ENCODE assay signal across 22 cellular contexts in genomic region chr16:1102333-1102700, GRCh38. TPM values are rescaled to one million over a fixed set of nuclear protein-coding genes. Genes with fewer than 3 reads are reported as not detected.
"Had no signal": no experiment of that assay in that cellular context is flagged by ENCODE, and none has a peak within 500 bp of the region (broad histone marks: within the 10 kb centered on the region; RNA-seq: fewer than 3 reads in every experiment).

No MANE protein-coding gene starts in this region.

- H3K4me3 Mint-ChIP-seq: activated B cell treated with CpG ODN at 0.5 μM for 24 hours; activated CD4-positive, alpha-beta memory T cell treated with anti-CD3 and anti-CD28 coated beads, Interleukin-2, amount 10 ng/mL, durations not matched to agents 7 days and 5 days; activated CD8-positive, alpha-beta memory T cell treated with anti-CD3 and anti-CD28 coated beads, Interleukin-2, amount 10 ng/mL, durations not matched to agents 7 days and 5 days; activated naive CD4-positive, alpha-beta T cell treated with anti-CD3 and anti-CD28 coated beads, Interleukin-2, amount 10 ng/mL, durations not matched to agents 7 days and 5 days; activated naive CD8-positive, alpha-beta T cell; activated naive CD8-positive, alpha-beta T cell treated with anti-CD3 and anti-CD28 coated beads, Interleukin-2, amount 50 U/mL, for 24 hours; brain; T-cell; T-helper 17 cell had no signal

- H3K27ac Mint-ChIP-seq: activated B cell treated with CpG ODN at 0.5 μM for 24 hours; activated CD4-positive, alpha-beta memory T cell treated with anti-CD3 and anti-CD28 coated beads, Interleukin-2, amount 10 ng/mL, durations not matched to agents 7 days and 5 days; activated CD8-positive, alpha-beta memory T cell treated with anti-CD3 and anti-CD28 coated beads, Interleukin-2, amount 10 ng/mL, durations not matched to agents 7 days and 5 days; activated naive CD4-positive, alpha-beta T cell treated with anti-CD3 and anti-CD28 coated beads, Interleukin-2, amount 10 ng/mL, durations not matched to agents 7 days and 5 days; activated naive CD8-positive, alpha-beta T cell; activated naive CD8-positive, alpha-beta T cell treated with anti-CD3 and anti-CD28 coated beads, Interleukin-2, amount 50 U/mL, for 24 hours; brain; T-cell; T-helper 17 cell had no signal

- H3K4me1 Mint-ChIP-seq: activated B cell treated with CpG ODN at 0.5 μM for 24 hours; activated CD4-positive, alpha-beta memory T cell treated with anti-CD3 and anti-CD28 coated beads, Interleukin-2, amount 10 ng/mL, durations not matched to agents 7 days and 5 days; activated CD8-positive, alpha-beta memory T cell treated with anti-CD3 and anti-CD28 coated beads, Interleukin-2, amount 10 ng/mL, durations not matched to agents 7 days and 5 days; activated naive CD4-positive, alpha-beta T cell treated with anti-CD3 and anti-CD28 coated beads, Interleukin-2, amount 10 ng/mL, durations not matched to agents 7 days and 5 days; activated naive CD8-positive, alpha-beta T cell treated with anti-CD3 and anti-CD28 coated beads, Interleukin-2, amount 50 U/mL, for 24 hours; T-cell; T-helper 17 cell had no signal

- H3K27me3 Mint-ChIP-seq: activated CD4-positive, alpha-beta memory T cell treated with anti-CD3 and anti-CD28 coated beads, Interleukin-2, amount 10 ng/mL, durations not matched to agents 7 days and 5 days; activated CD8-positive, alpha-beta memory T cell treated with anti-CD3 and anti-CD28 coated beads, Interleukin-2, amount 10 ng/mL, durations not matched to agents 7 days and 5 days; brain; T-helper 17 cell had no signal

- H3K4me3 ChIP-seq: MG63 had no signal

- H3K36me3 ChIP-seq: MG63 had no signal

- DNase-seq: cerebellar nuclear complex, KG1, NCI-H1048, NCI-H2029 treated with DMSO at 0.1 percent for 48 hours, NCI-H2107, NCI-H226, NCI-H510A, NCI-H774, SIG-M5 had no signal

- H3K9me3 Mint-ChIP-seq: activated B cell treated with CpG ODN at 0.5 μM for 24 hours; activated CD4-positive, alpha-beta memory T cell treated with anti-CD3 and anti-CD28 coated beads, Interleukin-2, amount 10 ng/mL, durations not matched to agents 7 days and 5 days; activated naive CD4-positive, alpha-beta T cell treated with anti-CD3 and anti-CD28 coated beads, Interleukin-2, amount 10 ng/mL, durations not matched to agents 7 days and 5 days; activated naive CD8-positive, alpha-beta T cell treated with anti-CD3 and anti-CD28 coated beads, Interleukin-2, amount 50 U/mL, for 24 hours; brain; T-cell had no signal

- H3K36me3 Mint-ChIP-seq: activated CD8-positive, alpha-beta memory T cell treated with anti-CD3 and anti-CD28 coated beads, Interleukin-2, amount 10 ng/mL, durations not matched to agents 7 days and 5 days; activated naive CD4-positive, alpha-beta T cell treated with anti-CD3 and anti-CD28 coated beads, Interleukin-2, amount 10 ng/mL, durations not matched to agents 7 days and 5 days; activated naive CD8-positive, alpha-beta T cell; brain; T-cell had no signal

- H3K9me3 ChIP-seq: MG63 had no signal

RNA-seq across cellular contexts. Expression of gene C1QTNF8, which starts 6.3 kb away (rescaled TPM):
- total RNA-seq: activated B cell treated with CpG ODN at 0.5 μM for 24 hours; activated CD4-positive, alpha-beta memory T cell treated with anti-CD3 and anti-CD28 coated beads, Interleukin-2, amount 10 ng/mL, durations not matched to agents 7 days and 5 days; activated CD8-positive, alpha-beta memory T cell treated with anti-CD3 and anti-CD28 coated beads, Interleukin-2, amount 10 ng/mL, durations not matched to agents 7 days and 5 days; bronchial epithelial cell; RPMI7951; SK-MEL-5; T-cell; T-helper 17 cell had no signal

RNA-seq across cellular contexts. Expression of gene SSTR5, which starts 29.8 kb away (rescaled TPM):
- total RNA-seq: activated B cell treated with CpG ODN at 0.5 μM for 24 hours; activated CD4-positive, alpha-beta memory T cell treated with anti-CD3 and anti-CD28 coated beads, Interleukin-2, amount 10 ng/mL, durations not matched to agents 7 days and 5 days; activated CD8-positive, alpha-beta memory T cell treated with anti-CD3 and anti-CD28 coated beads, Interleukin-2, amount 10 ng/mL, durations not matched to agents 7 days and 5 days; bronchial epithelial cell; RPMI7951; SK-MEL-5; T-cell; T-helper 17 cell had no signal

RNA-seq across cellular contexts. Expression of gene CACNA1H, which starts 50.6 kb away (rescaled TPM):
- total RNA-seq: bronchial epithelial cell, RPMI7951 had no signal
